In genomic region chr11:133047036-133047800, GRCh38 we compare ENCODE assay signal across 18 cellular contexts.
DNase-seq lines count a peak whose midpoint lies in the region; FAIRE-seq and TF ChIP-seq lines count a peak whose summit lies in the region.
"Had no signal": no experiment of that assay in that cellular context is flagged by ENCODE, and none has a peak within 500 bp of the region (broad histone marks: within the 10 kb centered on the region; RNA-seq: fewer than 3 reads in every experiment).

No MANE protein-coding gene starts in this region.

- H3K79me2 ChIP-seq in GM23248 (ENCODE audit: insufficient read depth), result no peaks in the 10 kb centered on the region

- no peaks in the 10 kb centered on the region for H3K4me1 ChIP-seq in GM23248 (ENCODE audit: insufficient read depth)
- H3K4me1 ChIP-seq in spleen, result no peaks in the 10 kb centered on the region
- peaks cover 7 to 16% of the 10 kb centered on the region in 2 donors for H3K4me1 ChIP-seq in kidney (ENCODE audit: control insufficient read depth in 1 of 2, insufficient read depth in 1 of 2, low read depth in 1 of 2, low read length in 2 of 2)
- H3K4me1 ChIP-seq: BE2C, Peyer's patch had no signal

- in situ Hi-C loops in GM23248 (cut with MboI), result no loop called here

- H3K9me3 ChIP-seq in GM23248 (ENCODE audit: low read depth), result no peaks in the 10 kb centered on the region
- H3K9me3 ChIP-seq in spleen, result no peaks in the 10 kb centered on the region
- no peaks in the 10 kb centered on the region for H3K9me3 ChIP-seq in kidney (ENCODE audit: control insufficient read depth in 1 of 2, low read length in 2 of 2)
- H3K9me3 ChIP-seq: BE2C, Peyer's patch had no signal

- no peaks in the 10 kb centered on the region for H3K9me2 ChIP-seq in GM23248 (ENCODE audit: insufficient read depth)

- TF ChIP-seq POLR2A in spleen (IDR thresholded peaks at IDR 0.05), result no peak

- H3K9ac ChIP-seq in GM23248, result no peak overlapping the region
- no peak overlapping the region for H3K9ac ChIP-seq in kidney (ENCODE audit: low read length in 2 of 2)

- H3K27ac ChIP-seq in GM23248, result no peak overlapping the region
- H3K27ac ChIP-seq in spleen, result no peak overlapping the region
- H3K27ac ChIP-seq in kidney (ENCODE audit: low read depth in 2 of 2, low read length in 2 of 2), result no peak overlapping the region
- H3K27ac ChIP-seq: Peyer's patch had no signal

- H3F3A ChIP-seq in GM23248 (ENCODE audit: insufficient read depth), result no peaks in the 10 kb centered on the region

- H3K27me3 ChIP-seq in GM23248 (replicated peaks; ENCODE audit: insufficient read depth) (peaks cover 34% of the 10 kb centered on the region), spleen (replicated peaks in 1 of 7) (peaks cover 0 to 47% (median 0%) of the 10 kb centered on the region in 7 donors)
- H3K27me3 ChIP-seq: BE2C, Peyer's patch had no signal

- FAIRE-seq in kidney (lab: Jason Lieb, UNC), result no peak
- FAIRE-seq: GM12892 had no signal

- H4K20me1 ChIP-seq in GM23248 (ENCODE audit: insufficient read depth), result no peaks in the 10 kb centered on the region

- intact Hi-C loops in spleen (cut with DNase I; ENCODE audit: low total_unique reads) (no loop called here), kidney (cut with DNase I) (no loop called here)

- whole genome bisulfite sequencing in GM23248 (ENCODE audit: low coverage in 1 of 2, low lambda C conversion rate in 2 of 2, missing lambda C conversion rate in 2 of 2), 2 experiments, result 3 to 4% methylated on average over 15 of the region's 15 CpGs
- WGBS in spleen, 5 donors, result 54 to 58% (median 57%) methylated on average over 15 of the region's 15 CpGs

- H2AFZ ChIP-seq in GM23248, result no peak overlapping the region

- H3K36me3 ChIP-seq in GM23248 (ENCODE audit: low read depth), result no peaks in the 10 kb centered on the region
- H3K36me3 ChIP-seq in spleen, result no peaks in the 10 kb centered on the region
- no peaks in the 10 kb centered on the region for H3K36me3 ChIP-seq in kidney (ENCODE audit: control insufficient read depth in 1 of 2, insufficient read depth in 2 of 2, low read length in 2 of 2)
- H3K36me3 ChIP-seq: BE2C, Peyer's patch had no signal

- DNase-seq in AG08395 (ENCODE audit: low spot score), result peak; percentile 17
- peak; percentile 67 for DNase-seq in GM23248
- peak; percentile 73 for DNase-seq in left kidney (ENCODE audit: low read depth, low spot score)
- DNase-seq in pons (ENCODE audit: low spot score), result peak; percentile 29
- DNase-seq in spleen, result no peak
- DNase-seq in stimulated activated CD4-positive, alpha-beta T cell treated with anti-CD3 and anti-CD28 coated beads, Interleukin-2, amount 100 ng/mL, for 48 hours, result no peak
- no peak for DNase-seq in kidney
- DNase-seq in stimulated activated naive CD4-positive, alpha-beta T cell (lab: John Stamatoyannopoulos, UW), result no peak
- DNase-seq: 8988T; BE2C; CD4-positive, CD25-positive, alpha-beta regulatory T cell; NCI-H1105; NCI-H146; NCI-H2029; NCI-H2171; NCI-H524 treated with DMSO at 0.1 percent for 48 hours; Peyer's patch had no signal

- TF ChIP-seq CTCF in spleen (IDR thresholded peaks at IDR 0.05 in 8 of 11, conservative IDR thresholded peaks at IDR 0.05 in 3 of 11), result no peak
- TF ChIP-seq CTCF in kidney (IDR thresholded peaks at IDR 0.05; ENCODE audit: borderline replicate concordance, extremely low read depth, insufficient read depth), result no peak

- H3K4me3 ChIP-seq in GM23248 (no peak overlapping the region), spleen (no peak overlapping the region), kidney (ENCODE audit: low read length in 2 of 2) (no peak overlapping the region)
- H3K4me3 ChIP-seq: Peyer's patch had no signal

- H3K4me2 ChIP-seq in GM23248 (ENCODE audit: unreplicated experiment), result no peak overlapping the region

Comparison
In these comparisons a context has a peak if more than half of its experiments do, and no peak if none do; other contexts are left out.
1. DNase-seq: peak in AG08395 (single experiment), GM23248 (single experiment), left kidney (single experiment) and pons (single experiment); none in spleen (single experiment), stimulated activated CD4-positive, alpha-beta T cell treated with anti-CD3 and anti-CD28 coated beads, Interleukin-2, amount 100 ng/mL, for 48 hours (0 of 2), kidney (single experiment) and stimulated activated naive CD4-positive, alpha-beta T cell (0 of 6).